ENCODE assay signal across 10 cellular contexts in genomic region chr1:200042119-200042436, GRCh38. TPM values are rescaled to one million over a fixed set of nuclear protein-coding genes. Genes with fewer than 3 reads are reported as not detected.
DNase-seq lines count a peak whose midpoint lies in the region; ATAC-seq, FAIRE-seq and TF ChIP-seq lines count a peak whose summit lies in the region.
"Had no signal": no experiment of that assay in that cellular context is flagged by ENCODE, and none has a peak within 500 bp of the region (broad histone marks: within the 10 kb centered on the region; RNA-seq: fewer than 3 reads in every experiment).

No MANE protein-coding gene starts in this region.

- DNase-seq in HFFc6 (no peak), astrocyte (ENCODE audit: low read depth) (no peak), pons (ENCODE audit: low spot score) (no peak), NCI-H1092 (lab: John Stamatoyannopoulos, UW) (no peak)
- no peak for DNase-seq in stimulated activated effector memory CD8-positive, alpha-beta T cell treated with anti-CD3 and anti-CD28 coated beads, Interleukin-12 subunit alpha, Interleukin-12 subunit beta, amount 100 ng/mL, for 72 hours (ENCODE audit: low spot score in 2 of 2)
- DNase-seq: activated CD8-positive, alpha-beta memory T cell treated with anti-CD3 and anti-CD28 coated beads for 24 hours; effector CD4-positive, alpha-beta T cell; NCI-H2029 had no signal

- H3K27me3 ChIP-seq in astrocyte (ENCODE audit: insufficient read depth, low read length) (peaks cover 92% of the 10 kb centered on the region), liver (ENCODE audit: control insufficient read depth in 4 of 4, insufficient read depth in 4 of 4, low read length in 3 of 4) (no peaks in the 10 kb centered on the region)

- no peak overlapping the region for H3K27ac Mint-ChIP-seq in HFFc6
- H3K27ac Mint-ChIP-seq in astrocyte (ENCODE audit: unreplicated experiment), result no peak overlapping the region
- no peak overlapping the region for H3K27ac Mint-ChIP-seq in stimulated activated effector memory CD8-positive, alpha-beta T cell treated with anti-CD3 and anti-CD28 coated beads, Interleukin-12 subunit alpha, Interleukin-12 subunit beta, amount 100 ng/mL, for 72 hours

- H3K4me3 ChIP-seq in astrocyte (ENCODE audit: insufficient read depth, low read depth, low read length) (no peak overlapping the region), liver (ENCODE audit: low read depth in 1 of 3, low read length in 3 of 3) (peak overlapping the region; percentile 64 to 84 (median 70))

- peak overlapping the region; percentile 79 for H3K4me2 ChIP-seq in astrocyte (ENCODE audit: low read length)

- peak overlapping the region; percentile 88 for H3K4me3 Mint-ChIP-seq in HFFc6
- peak overlapping the region; percentile 73 for H3K4me3 Mint-ChIP-seq in astrocyte (ENCODE audit: unreplicated experiment)
- H3K4me3 Mint-ChIP-seq in stimulated activated effector memory CD8-positive, alpha-beta T cell treated with anti-CD3 and anti-CD28 coated beads, Interleukin-12 subunit alpha, Interleukin-12 subunit beta, amount 100 ng/mL, for 72 hours, result peak overlapping the region; percentile 59

- no peak overlapping the region for H2AFZ ChIP-seq in astrocyte (ENCODE audit: low read depth, low read length)

- WGBS in liver, result 4% methylated on average over 18 of the region's 18 CpGs

- H3K9me3 ChIP-seq in astrocyte (ENCODE audit: insufficient read depth, low read depth, low read length), result no peaks in the 10 kb centered on the region
- H3K9me3 ChIP-seq in liver (ENCODE audit: control insufficient read depth in 4 of 4, low read length in 3 of 4), result no peaks in the 10 kb centered on the region

- H3K36me3 ChIP-seq in astrocyte (ENCODE audit: insufficient read depth, low read length) (no peaks in the 10 kb centered on the region), liver (ENCODE audit: control insufficient read depth in 4 of 4, insufficient read depth in 3 of 4, low read depth in 1 of 4, low read length in 3 of 4) (no peaks in the 10 kb centered on the region)

- peaks cover 58% of the 10 kb centered on the region for H3K27me3 Mint-ChIP-seq in HFFc6 (ENCODE audit: insufficient read depth)
- H3K27me3 Mint-ChIP-seq in astrocyte (ENCODE audit: low read depth, unreplicated experiment), result peaks cover 47% of the 10 kb centered on the region

- H4K20me1 ChIP-seq in astrocyte (ENCODE audit: insufficient read depth, low read length), result peaks cover 9% of the 10 kb centered on the region

- no peak for TF ChIP-seq CTCF in HFFc6 (IDR thresholded peaks at IDR 0.05)
- TF ChIP-seq CTCF in astrocyte (IDR thresholded peaks at IDR 0.05; ENCODE audit: insufficient read depth, low read depth, low read length), result no peak
- TF ChIP-seq CTCF in liver (IDR thresholded peaks at IDR 0.05; ENCODE audit: low read depth, low read length, missing input control), result no peak

- ATAC-seq in stimulated activated effector memory CD8-positive, alpha-beta T cell treated with anti-CD3 and anti-CD28 coated beads, Interleukin-12 subunit alpha, Interleukin-12 subunit beta, amount 100 ng/mL, for 72 hours, result no peak
- no peak for ATAC-seq in HG02759 (IDR thresholded peaks at IDR 0.05; ENCODE audit: unreplicated experiment)

- no peaks in the 10 kb centered on the region for H3K79me2 ChIP-seq in astrocyte (ENCODE audit: insufficient read depth, low read length)

- no peak for FAIRE-seq in astrocyte (lab: Jason Lieb, UNC)

- TF ChIP-seq RAD21 in liver (IDR thresholded peaks at IDR 0.05), result no peak

- H3K4me1 ChIP-seq in astrocyte (ENCODE audit: insufficient read depth, low read length), result peaks cover 8% of the 10 kb centered on the region
- peaks cover 0 to 47% (median 23%) of the 10 kb centered on the region in 4 donors for H3K4me1 ChIP-seq in liver (ENCODE audit: control insufficient read depth in 4 of 4, insufficient read depth in 4 of 4, low read length in 3 of 4)

- H3K27ac ChIP-seq in astrocyte (ENCODE audit: low read depth, low read length) (no peak overlapping the region), liver (ENCODE audit: low read depth in 1 of 2, low read length in 2 of 2) (peak overlapping the region; percentile 95 to 96)

- H3K9me3 Mint-ChIP-seq in HFFc6, result no peaks in the 10 kb centered on the region
- peaks cover 2% of the 10 kb centered on the region for H3K9me3 Mint-ChIP-seq in astrocyte (ENCODE audit: unreplicated experiment)
- H3K9me3 Mint-ChIP-seq in stimulated activated effector memory CD8-positive, alpha-beta T cell treated with anti-CD3 and anti-CD28 coated beads, Interleukin-12 subunit alpha, Interleukin-12 subunit beta, amount 100 ng/mL, for 72 hours, result no peaks in the 10 kb centered on the region

- H3K4me1 Mint-ChIP-seq in HFFc6 (ENCODE audit: low read depth) (peaks cover 20% of the 10 kb centered on the region), astrocyte (ENCODE audit: low read depth, unreplicated experiment) (peaks cover 3% of the 10 kb centered on the region)
- peaks cover 36% of the 10 kb centered on the region for H3K4me1 Mint-ChIP-seq in stimulated activated effector memory CD8-positive, alpha-beta T cell treated with anti-CD3 and anti-CD28 coated beads, Interleukin-12 subunit alpha, Interleukin-12 subunit beta, amount 100 ng/mL, for 72 hours

- 0 out of 2 replicates have a peak, but pooled peaks cover 5% of the 10 kb centered on the region for H3K36me3 Mint-ChIP-seq in HFFc6 (ENCODE audit: low read depth)
- no peaks in the 10 kb centered on the region for H3K36me3 Mint-ChIP-seq in astrocyte (ENCODE audit: low read depth, unreplicated experiment)
- no peaks in the 10 kb centered on the region for H3K36me3 Mint-ChIP-seq in stimulated activated effector memory CD8-positive, alpha-beta T cell treated with anti-CD3 and anti-CD28 coated beads, Interleukin-12 subunit alpha, Interleukin-12 subunit beta, amount 100 ng/mL, for 72 hours

- H3K9ac ChIP-seq in astrocyte (ENCODE audit: low read length) (no peak overlapping the region), liver (ENCODE audit: low read depth in 1 of 2, low read length in 2 of 2) (peak overlapping the region; percentile 31 to 77)

TF ChIP-seq in liver, 16 proteins besides CTCF, POLR2A, EP300 and RAD21:
- TF ChIP-seq YY1 (IDR thresholded peaks at IDR 0.05) (no peak), MAX (IDR thresholded peaks at IDR 0.05) (no peak), NR2F2 (IDR thresholded peaks at IDR 0.05) (no peak), HNF4G (IDR thresholded peaks at IDR 0.05) (no peak), EGR1 (IDR thresholded peaks at IDR 0.05; ENCODE audit: low read depth in 2 of 2) (no peak), JUND (IDR thresholded peaks at IDR 0.05) (peak in 1 of 2 donors; percentile 36), FOXA1 (IDR thresholded peaks at IDR 0.05) (no peak), HNF4A (conservative IDR thresholded peaks at IDR 0.05) (no peak), FOXA2 (IDR thresholded peaks at IDR 0.05) (no peak), ZBTB33 (IDR thresholded peaks at IDR 0.05) (peak; percentile 11), ATF3 (IDR thresholded peaks at IDR 0.05) (no peak), REST (IDR thresholded peaks at IDR 0.05) (no peak), GABPA (IDR thresholded peaks at IDR 0.05 in 1 of 2, conservative IDR thresholded peaks at IDR 0.05 in 1 of 2) (no peak)
TF ChIP-seq in liver: peak in this region for 2.

RNA-seq across cellular contexts. Expression of gene NR5A2, which starts 14.6 kb away (rescaled TPM):
- 1 to 10 TPM in 3 of 6 experiments, under 1 TPM in 3; 0.09 to 1.9 (median 0.97) TPM for total RNA-seq in HFFc6 (2021; fragmentation: NEBNext Ultra II Directional; extraction: Animal tissue kit (Norgen Biotek cat#: 25700))
- total RNA-seq in astrocyte, result 0.12 and 0.39 TPM in 2 replicates
- 10 to 100 TPM; 17.5 to 37.5 TPM for total RNA-seq in liver
- polyA plus RNA-seq in liver, result 10 to 100 TPM; 10.0 to 24.8 TPM

Comparison
In these comparisons a context has a peak if more than half of its experiments do, and no peak if none do; other contexts are left out.
1. RNA of gene NR5A2, which starts 14.6 kb away (total RNA-seq): 17.5 to 37.5 TPM in liver; 0.09 to 1.9 TPM in HFFc6 and 0.12 to 0.39 TPM in astrocyte; every median in the first group is over 4 times any median in the second.
2. Peak in every context shown above with its lines, with median percentiles within 50 percentile points of each other: H3K4me3 Mint-ChIP-seq.